ENCODE assay signal across 20 cellular contexts in the genomic region with DNA sequence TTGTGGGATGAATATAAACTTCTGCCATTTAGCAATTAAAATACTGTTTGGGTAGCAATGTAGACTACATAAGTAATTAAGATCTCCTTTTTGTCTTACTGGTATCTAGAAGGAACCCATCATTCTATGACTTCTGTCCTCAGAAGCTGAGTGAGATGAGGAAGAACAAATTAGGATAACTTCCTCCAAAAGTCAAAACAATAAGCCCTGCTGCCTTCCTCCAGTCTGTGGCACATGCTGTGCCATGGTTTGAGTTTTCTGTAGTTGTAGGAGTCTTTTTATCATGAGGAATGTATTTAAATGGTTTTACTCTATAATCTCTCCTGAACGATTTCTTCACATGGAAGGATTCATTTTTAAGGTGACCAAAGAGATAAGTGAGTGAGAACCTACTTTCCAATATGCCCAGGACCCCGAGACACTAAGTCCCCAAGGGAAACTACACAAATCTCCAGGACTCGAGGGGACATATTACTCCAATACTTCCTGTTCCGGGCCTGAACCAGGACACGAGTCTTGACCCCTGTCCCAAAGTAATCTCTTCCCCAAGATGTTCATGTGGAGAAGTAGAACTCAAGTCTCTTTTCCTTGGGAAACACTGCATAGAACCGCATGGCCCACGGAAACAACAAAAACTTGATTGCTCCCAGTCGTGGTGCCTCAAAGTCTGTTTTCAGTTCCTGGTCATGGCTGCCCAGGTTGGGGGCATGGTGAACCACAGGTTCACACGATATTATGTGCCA.
DNase-seq lines count a peak whose midpoint lies in the region; ATAC-seq and TF ChIP-seq lines count a peak whose summit lies in the region.
"Had no signal": no experiment of that assay in that cellular context is flagged by ENCODE, and none has a peak within 500 bp of the region (broad histone marks: within the 10 kb centered on the region; RNA-seq: fewer than 3 reads in every experiment).

No MANE protein-coding gene starts in this region.

- POLR2A ChIA-PET in IMR-90 (lab: Charles Lee; ENCODE audit: unreplicated experiment), result no interaction called here
- POLR2A ChIA-PET in A673 (lab: Charles Lee; ENCODE audit: low non-redundant PET), result no interaction called here

- H4K5ac ChIP-seq in IMR-90 (ENCODE audit: low read depth, low read length), result no peak overlapping the region

- intact Hi-C loops in IMR-90 (cut with micrococcal nuclease), result no loop called here
- intact Hi-C loops in adrenal gland (cut with DNase I), result no loop called here
- intact Hi-C loops in right cardiac atrium (cut with DNase I), result no loop called here
- intact Hi-C loops in A673 (cut with micrococcal nuclease; ENCODE audit: unreplicated experiment), result no loop called here

- H3K79me1 ChIP-seq in IMR-90 (ENCODE audit: low read depth in 1 of 2, low read length in 2 of 2), result no peaks in the 10 kb centered on the region

- no peak overlapping the region for H3K27ac Mint-ChIP-seq in stimulated activated effector memory CD8-positive, alpha-beta T cell treated with anti-CD3 and anti-CD28 coated beads, Interleukin-12 subunit alpha, Interleukin-12 subunit beta, amount 100 ng/mL, for 72 hours
- H3K27ac Mint-ChIP-seq: activated naive CD8-positive, alpha-beta T cell had no signal

- dilution Hi-C loops in IMR-90 (cut with HindIII; ENCODE audit: low sequenced_read_pairs, unreplicated experiment), result no loop called here

- H3K9me3 ChIP-seq in IMR-90 (ENCODE audit: control insufficient read depth, insufficient read depth, low read length) (no peaks in the 10 kb centered on the region), adrenal gland (replicated peaks in 1 of 3) (no peaks in the 10 kb centered on the region), right cardiac atrium (ENCODE audit: control insufficient read depth, low read length) (no peaks in the 10 kb centered on the region), A673 (ENCODE audit: low read depth, low read length, poor library complexity, severe bottlenecking) (no peaks in the 10 kb centered on the region)

- H3K4me3 ChIP-seq in IMR-90 (ENCODE audit: insufficient read depth, low read depth, low read length) (no peak overlapping the region), adrenal gland (no peak overlapping the region), right cardiac atrium (ENCODE audit: low read length) (no peak overlapping the region), A673 (ENCODE audit: low read depth, low read length, poor library complexity, severe bottlenecking) (no peak overlapping the region)

- TF ChIP-seq POLR2A in IMR-90 (IDR thresholded peaks at IDR 0.05; ENCODE audit: low read depth, low read length), result no peak
- TF ChIP-seq POLR2A in adrenal gland (IDR thresholded peaks at IDR 0.05), result no peak

- TF ChIP-seq CTCF in IMR-90 (conservative IDR thresholded peaks at IDR 0.05; ENCODE audit: low read depth, low read length), result no peak
- no peak for TF ChIP-seq CTCF in adrenal gland (IDR thresholded peaks at IDR 0.05)
- TF ChIP-seq CTCF in A673 (conservative IDR thresholded peaks at IDR 0.05; ENCODE audit: low read depth, low read length), result no peak

- no peak overlapping the region for H2AFZ ChIP-seq in IMR-90 (replicated peaks; ENCODE audit: low read length, poor library complexity)

- H3K14ac ChIP-seq in IMR-90 (replicated peaks; ENCODE audit: low read depth, low read length), result 0 out of 2 replicates have a peak overlapping the region, but pooled peaks have one; percentile 21

- H3K9me3 Mint-ChIP-seq in stimulated activated effector memory CD8-positive, alpha-beta T cell treated with anti-CD3 and anti-CD28 coated beads, Interleukin-12 subunit alpha, Interleukin-12 subunit beta, amount 100 ng/mL, for 72 hours, result peaks cover 2% of the 10 kb centered on the region

- H3K27me3 ChIP-seq in IMR-90 (ENCODE audit: control insufficient read depth, insufficient read depth, low read length) (peaks cover 2% of the 10 kb centered on the region; the same call in 1 of the 2 replicates), adrenal gland (no peaks in the 10 kb centered on the region), right cardiac atrium (ENCODE audit: control insufficient read depth, insufficient read depth) (no peaks in the 10 kb centered on the region), A673 (replicated peaks; ENCODE audit: insufficient read depth, low read depth, low read length, poor library complexity) (no peaks in the 10 kb centered on the region)

- no peak overlapping the region for H3K23ac ChIP-seq in IMR-90 (ENCODE audit: low read depth, low read length)

- no peaks in the 10 kb centered on the region for H3K9me1 ChIP-seq in IMR-90 (ENCODE audit: insufficient read depth, low read length)

- no peak overlapping the region for H4K8ac ChIP-seq in IMR-90 (ENCODE audit: low read depth in 2 of 2, low read length in 2 of 2)

- no peak overlapping the region for H2BK120ac ChIP-seq in IMR-90 (ENCODE audit: low read depth, low read length)

- no peak overlapping the region for H3K9ac ChIP-seq in IMR-90 (ENCODE audit: low read depth, low read length)

- H3K18ac ChIP-seq in IMR-90 (ENCODE audit: low read depth, low read length), result no peak overlapping the region

- H3K56ac ChIP-seq in IMR-90 (ENCODE audit: extremely low read depth, insufficient read depth, low read length), result no peak overlapping the region

- H2AK5ac ChIP-seq in IMR-90 (ENCODE audit: low read depth, low read length), result peak overlapping the region; percentile 4; the same call in 1 of the 2 replicates

- no peaks in the 10 kb centered on the region for H3K36me3 Mint-ChIP-seq in stimulated activated effector memory CD8-positive, alpha-beta T cell treated with anti-CD3 and anti-CD28 coated beads, Interleukin-12 subunit alpha, Interleukin-12 subunit beta, amount 100 ng/mL, for 72 hours
- H3K36me3 Mint-ChIP-seq: activated naive CD8-positive, alpha-beta T cell; naive B cell had no signal

- peak overlapping the region; percentile 22; the same call in 1 of the 2 replicates for H2BK20ac ChIP-seq in IMR-90 (ENCODE audit: low read depth, low read length)

- H4K20me1 ChIP-seq in IMR-90 (ENCODE audit: insufficient read depth, low read length), result no peaks in the 10 kb centered on the region

- WGBS in IMR-90 (ENCODE audit: extremely low coverage in 2 of 2, insufficient read length in 1 of 2), 2 experiments, result 100% methylated on average over 2 of the region's 9 CpGs; no CpG with 5 or more reads in 1 of the 2 experiments
- WGBS in adrenal gland, 4 donors, result 76 to 91% (median 81%) methylated on average over 9 of the region's 9 CpGs
- 86% methylated on average over 9 of the region's 9 CpGs for WGBS in right cardiac atrium

- in situ Hi-C loops in IMR-90 (cut with MboI; ENCODE audit: low sequenced_read_pairs), result no loop called here

- H3K36me3 ChIP-seq in IMR-90 (ENCODE audit: control insufficient read depth, insufficient read depth, low read length), result no peaks in the 10 kb centered on the region
- no peaks in the 10 kb centered on the region for H3K36me3 ChIP-seq in adrenal gland (replicated peaks in 1 of 2)
- H3K36me3 ChIP-seq in A673 (ENCODE audit: insufficient read depth, low read length, poor library complexity, severe bottlenecking), result no peaks in the 10 kb centered on the region

- no peak overlapping the region for H3K4me2 ChIP-seq in IMR-90 (ENCODE audit: low read depth, low read length)

- no peak for DNase-seq in IMR-90
- DNase-seq in adrenal gland, result no peak
- no peak for DNase-seq in right cardiac atrium
- no peak for DNase-seq in stimulated activated effector memory CD8-positive, alpha-beta T cell treated with anti-CD3 and anti-CD28 coated beads, Interleukin-12 subunit alpha, Interleukin-12 subunit beta, amount 100 ng/mL, for 72 hours (ENCODE audit: low spot score in 2 of 2)
- DNase-seq in SHP77 (lab: John Stamatoyannopoulos, UW), result no peak
- DNase-seq in NCI-H1694 (lab: John Stamatoyannopoulos, UW), result no peak
- no peak for DNase-seq in NCI-H1436 (lab: John Stamatoyannopoulos, UW)
- no peak for DNase-seq in A673 (ENCODE audit: low spot score)
- DNase-seq: activated CD4-positive, alpha-beta T cell treated with anti-CD3 and anti-CD28 coated beads for 48 hours; activated T-cell treated with anti-CD3 and anti-CD28 coated beads, Interleukin-2, amount 50 U/mL, for 1 hour; DMS 273 treated with DMSO at 0.1 percent for 48 hours; glutamatergic neuron; H7; Kasumi-1; naive B cell; NCI-H187; NCI-H526; retina; stimulated activated CD4-positive, alpha-beta T cell treated with anti-CD3 and anti-CD28 coated beads, Interleukin-4, amount 100 ng/mL, for 4 hours had no signal

- H3K4me1 Mint-ChIP-seq in stimulated activated effector memory CD8-positive, alpha-beta T cell treated with anti-CD3 and anti-CD28 coated beads, Interleukin-12 subunit alpha, Interleukin-12 subunit beta, amount 100 ng/mL, for 72 hours, result peaks cover 9% of the 10 kb centered on the region

- BruUV-seq in IMR-90 (replicated peaks; lab: Mats Ljungman, UMichigan) (no TSS peak), A673 (replicated peaks; lab: Mats Ljungman, UMichigan) (no TSS peak)

- H2AK9ac ChIP-seq in IMR-90 (replicated peaks; ENCODE audit: low read depth, low read length, poor library complexity), result no peak overlapping the region

- no peak for TF ChIP-seq RAD21 in IMR-90 (IDR thresholded peaks at IDR 0.05; ENCODE audit: low read length)

- H3K4ac ChIP-seq in IMR-90 (ENCODE audit: low read depth, low read length), result no peak overlapping the region

- no peak overlapping the region for H2BK5ac ChIP-seq in IMR-90 (ENCODE audit: low read depth, low read length, poor library complexity, severe bottlenecking)

- ATAC-seq in IMR-90 (ENCODE audit: low read depth) (no peak), right cardiac atrium (peak; percentile 40 to 48)
- no peak for ATAC-seq in stimulated activated effector memory CD8-positive, alpha-beta T cell treated with anti-CD3 and anti-CD28 coated beads, Interleukin-12 subunit alpha, Interleukin-12 subunit beta, amount 100 ng/mL, for 72 hours

- H3K4me3 Mint-ChIP-seq in stimulated activated effector memory CD8-positive, alpha-beta T cell treated with anti-CD3 and anti-CD28 coated beads, Interleukin-12 subunit alpha, Interleukin-12 subunit beta, amount 100 ng/mL, for 72 hours, result peak overlapping the region; percentile 30
- H3K4me3 Mint-ChIP-seq: activated naive CD8-positive, alpha-beta T cell; naive B cell had no signal

- CTCF ChIA-PET in IMR-90 (lab: Yijun Ruan, JAX), result no interaction called here
- CTCF ChIA-PET in A673 (lab: Charles Lee), result no interaction called here

- H3K27ac ChIP-seq in IMR-90 (ENCODE audit: insufficient read depth, low read length), result no peak overlapping the region
- peak overlapping the region; percentile 6 to 89 (median 65) for H3K27ac ChIP-seq in adrenal gland
- H3K27ac ChIP-seq in right cardiac atrium (ENCODE audit: low read length), result peak overlapping the region; percentile 70
- H3K27ac ChIP-seq in A673 (ENCODE audit: low read depth, low read length, poor library complexity, severe bottlenecking), result no peak overlapping the region

- no peak overlapping the region for H4K91ac ChIP-seq in IMR-90 (ENCODE audit: insufficient read depth, low read depth, low read length)

- no peak overlapping the region for H2BK15ac ChIP-seq in IMR-90 (ENCODE audit: low read depth, low read length)

- H3K4me1 ChIP-seq in IMR-90 (ENCODE audit: control insufficient read depth, insufficient read depth, low read length), result peaks cover 2% of the 10 kb centered on the region; the same call in 1 of the 2 replicates
- no peaks in the 10 kb centered on the region for H3K4me1 ChIP-seq in adrenal gland (replicated peaks in 1 of 2)
- no peaks in the 10 kb centered on the region for H3K4me1 ChIP-seq in right cardiac atrium (ENCODE audit: control insufficient read depth, insufficient read depth, low read length)
- no peaks in the 10 kb centered on the region for H3K4me1 ChIP-seq in A673 (ENCODE audit: insufficient read depth, low read length, poor library complexity, severe bottlenecking)

Comparison
In these comparisons a context has a peak if more than half of its experiments do, and no peak if none do; other contexts are left out.
1. ATAC-seq: peak in right cardiac atrium (2 of 2); none in IMR-90 (single experiment) and stimulated activated effector memory CD8-positive, alpha-beta T cell treated with anti-CD3 and anti-CD28 coated beads, Interleukin-12 subunit alpha, Interleukin-12 subunit beta, amount 100 ng/mL, for 72 hours (single experiment).
2. H3K27ac ChIP-seq: peak in adrenal gland (5 of 5) and right cardiac atrium (single experiment); none in IMR-90 (single experiment) and A673 (single experiment).